Comparison of ENCODE assay signal across 22 cellular contexts in genomic region chr14:63604626-63605025, GRCh38. TPM values are rescaled to one million over a fixed set of nuclear protein-coding genes. Genes with fewer than 3 reads are reported as not detected.
DNase-seq lines count a peak whose midpoint lies in the region; ATAC-seq, FAIRE-seq and TF ChIP-seq lines count a peak whose summit lies in the region.
"Had no signal": no experiment of that assay in that cellular context is flagged by ENCODE, and none has a peak within 500 bp of the region (broad histone marks: within the 10 kb centered on the region; RNA-seq: fewer than 3 reads in every experiment).

No MANE protein-coding gene starts in this region.

- H3K36me3 Mint-ChIP-seq in activated T-cell treated with anti-CD3 and anti-CD28 coated beads, Interleukin-2, amount 50 U/mL, for 72 hours (ENCODE audit: insufficient read depth in 2 of 2), result peaks cover 6 to 18% of the 10 kb centered on the region in 2 donors
- peaks cover 31% of the 10 kb centered on the region for H3K36me3 Mint-ChIP-seq in activated T-cell treated with anti-CD3 and anti-CD28 coated beads, Interleukin-2, amount 50 U/mL, for 4 hours (ENCODE audit: insufficient read depth)
- peaks cover 32% of the 10 kb centered on the region for H3K36me3 Mint-ChIP-seq in MCF 10A (ENCODE audit: insufficient read depth, unreplicated experiment)
- H3K36me3 Mint-ChIP-seq in activated CD8-positive, alpha-beta memory T cell treated with anti-CD3 and anti-CD28 coated beads, Interleukin-2, amount 10 ng/mL, durations not matched to agents 7 days and 5 days, result peaks cover 29% of the 10 kb centered on the region

- no peak overlapping the region for H3K4me3 ChIP-seq in epithelial cell of proximal tubule (ENCODE audit: low read depth, low read length)
- H3K4me3 ChIP-seq: A549, BLaER1, GM23338 had no signal

- H3K4me1 Mint-ChIP-seq in activated T-cell treated with anti-CD3 and anti-CD28 coated beads, Interleukin-2, amount 50 U/mL, for 72 hours (ENCODE audit: low read depth), result no peaks in the 10 kb centered on the region
- H3K4me1 Mint-ChIP-seq in activated T-cell treated with anti-CD3 and anti-CD28 coated beads, Interleukin-2, amount 50 U/mL, for 4 hours (ENCODE audit: low read depth), result peaks cover 4% of the 10 kb centered on the region
- H3K4me1 Mint-ChIP-seq in MCF 10A (ENCODE audit: insufficient read depth, unreplicated experiment), result no peaks in the 10 kb centered on the region
- no peaks in the 10 kb centered on the region for H3K4me1 Mint-ChIP-seq in activated CD8-positive, alpha-beta memory T cell treated with anti-CD3 and anti-CD28 coated beads, Interleukin-2, amount 10 ng/mL, durations not matched to agents 7 days and 5 days
- H3K4me1 Mint-ChIP-seq: CD14-positive monocyte, GM23338 had no signal

- peak overlapping the region; percentile 86 for H3K27ac Mint-ChIP-seq in activated T-cell treated with anti-CD3 and anti-CD28 coated beads, Interleukin-2, amount 50 U/mL, for 72 hours
- no peak overlapping the region for H3K27ac Mint-ChIP-seq in MCF 10A (ENCODE audit: low read depth, unreplicated experiment)
- H3K27ac Mint-ChIP-seq in activated CD8-positive, alpha-beta memory T cell treated with anti-CD3 and anti-CD28 coated beads, Interleukin-2, amount 10 ng/mL, durations not matched to agents 7 days and 5 days, result no peak overlapping the region
- H3K27ac Mint-ChIP-seq: GM23338, IgD-negative memory B cell had no signal

- peak; percentile 93 for FAIRE-seq in HTR-8/SVneo (lab: Jason Lieb, UNC)
- FAIRE-seq: A549, GM12892, H54 had no signal

- no peak overlapping the region for H3K4me3 Mint-ChIP-seq in activated T-cell treated with anti-CD3 and anti-CD28 coated beads, Interleukin-2, amount 50 U/mL, for 72 hours
- no peak overlapping the region for H3K4me3 Mint-ChIP-seq in activated T-cell treated with anti-CD3 and anti-CD28 coated beads, Interleukin-2, amount 50 U/mL, for 4 hours
- no peak overlapping the region for H3K4me3 Mint-ChIP-seq in MCF 10A (ENCODE audit: unreplicated experiment)
- no peak overlapping the region for H3K4me3 Mint-ChIP-seq in activated CD8-positive, alpha-beta memory T cell treated with anti-CD3 and anti-CD28 coated beads, Interleukin-2, amount 10 ng/mL, durations not matched to agents 7 days and 5 days
- H3K4me3 Mint-ChIP-seq: CD14-positive monocyte; CD8-positive, alpha-beta memory T cell; GM23338; IgD-negative memory B cell had no signal

- TF ChIP-seq CTCF in epithelial cell of proximal tubule (conservative IDR thresholded peaks at IDR 0.05; ENCODE audit: low read depth, low read length) (no peak), MCF 10A (IDR thresholded peaks at IDR 0.05; ENCODE audit: unreplicated experiment) (no peak)

- intact Hi-C loops in MCF 10A (cut with micrococcal nuclease), result no loop called here

- no TSS peak for BruUV-seq in MCF 10A (replicated peaks; lab: Mats Ljungman, UMichigan)

- POLR2A ChIA-PET in MCF 10A (lab: Yijun Ruan, JAX), result no interaction called here

- no peaks in the 10 kb centered on the region for H3K9me3 Mint-ChIP-seq in activated T-cell treated with anti-CD3 and anti-CD28 coated beads, Interleukin-2, amount 50 U/mL, for 72 hours
- no peaks in the 10 kb centered on the region for H3K9me3 Mint-ChIP-seq in activated T-cell treated with anti-CD3 and anti-CD28 coated beads, Interleukin-2, amount 50 U/mL, for 4 hours
- no peaks in the 10 kb centered on the region for H3K9me3 Mint-ChIP-seq in MCF 10A (ENCODE audit: unreplicated experiment)
- H3K9me3 Mint-ChIP-seq in activated CD8-positive, alpha-beta memory T cell treated with anti-CD3 and anti-CD28 coated beads, Interleukin-2, amount 10 ng/mL, durations not matched to agents 7 days and 5 days (ENCODE audit: low read depth), result no peaks in the 10 kb centered on the region
- H3K9me3 Mint-ChIP-seq: CD8-positive, alpha-beta memory T cell; GM23338; IgD-negative memory B cell had no signal

- DNase-seq in activated T-cell treated with anti-CD3 and anti-CD28 coated beads, Interleukin-2, amount 50 U/mL, for 72 hours, result no peak
- DNase-seq in activated T-cell treated with anti-CD3 and anti-CD28 coated beads, Interleukin-2, amount 50 U/mL, for 4 hours, result no peak
- DNase-seq in HTR-8/SVneo (ENCODE audit: insufficient read length, low spot score), result no peak
- DNase-seq in epithelial cell of proximal tubule (ENCODE audit: low read depth), result peak; percentile 26
- peak; percentile 76 for DNase-seq in renal cortical epithelial cell (ENCODE audit: low read depth)
- DNase-seq in MCF 10A (ENCODE audit: unreplicated experiment), result no peak
- no peak for DNase-seq in activated CD8-positive, alpha-beta memory T cell treated with anti-CD3 and anti-CD28 coated beads, Interleukin-2, amount 10 ng/mL, durations not matched to agents 7 days and 5 days
- DNase-seq in stimulated activated CD8-positive, alpha-beta memory T cell treated with anti-CD3 and anti-CD28 coated beads, Interleukin-4, amount 100 ng/mL, for 48 hours, result no peak
- DNase-seq: AML-193; CD8-positive, alpha-beta memory T cell; COR-L47; DMS 273 treated with DMSO at 0.1 percent for 48 hours; DMS53; DND-41; EL had no signal

- ATAC-seq in activated T-cell treated with anti-CD3 and anti-CD28 coated beads, Interleukin-2, amount 50 U/mL, for 72 hours (replicated peaks in 1 of 2), result no peak
- ATAC-seq in activated T-cell treated with anti-CD3 and anti-CD28 coated beads, Interleukin-2, amount 50 U/mL, for 4 hours, result no peak
- ATAC-seq in activated CD8-positive, alpha-beta memory T cell treated with anti-CD3 and anti-CD28 coated beads, Interleukin-2, amount 10 ng/mL, durations not matched to agents 7 days and 5 days, result no peak
- ATAC-seq: A549, GM23338 had no signal

- no peaks in the 10 kb centered on the region for H3K27me3 Mint-ChIP-seq in activated T-cell treated with anti-CD3 and anti-CD28 coated beads, Interleukin-2, amount 50 U/mL, for 72 hours (ENCODE audit: low read depth)
- no peaks in the 10 kb centered on the region for H3K27me3 Mint-ChIP-seq in activated T-cell treated with anti-CD3 and anti-CD28 coated beads, Interleukin-2, amount 50 U/mL, for 4 hours (ENCODE audit: low read depth)
- H3K27me3 Mint-ChIP-seq in MCF 10A (ENCODE audit: insufficient read depth, unreplicated experiment), result no peaks in the 10 kb centered on the region
- H3K27me3 Mint-ChIP-seq in activated CD8-positive, alpha-beta memory T cell treated with anti-CD3 and anti-CD28 coated beads, Interleukin-2, amount 10 ng/mL, durations not matched to agents 7 days and 5 days, result no peaks in the 10 kb centered on the region
- H3K27me3 Mint-ChIP-seq: CD8-positive, alpha-beta memory T cell; IgD-negative memory B cell had no signal

- CTCF ChIA-PET in MCF 10A (lab: Yijun Ruan, JAX), result interaction anchor here (0.7 kb wide), 1 partner anchor 137 kb away, joined by 3 read pairs; no protein-coding TSS in a partner anchor
- CTCF ChIA-PET in activated CD8-positive, alpha-beta memory T cell treated with anti-CD3 and anti-CD28 coated beads, Interleukin-2, amount 10 ng/mL, durations not matched to agents 7 days and 5 days (lab: Charles Lee), result no interaction called here

RNA-seq across cellular contexts. Expression of gene WDR89, which starts 37.0 kb away (rescaled TPM):
- 10 to 100 TPM; 18.1 to 23.5 TPM for total RNA-seq in activated T-cell treated with anti-CD3 and anti-CD28 coated beads, Interleukin-2, amount 50 U/mL, for 72 hours
- 10 to 100 TPM; 33.1 to 38.5 (median 33.2) TPM for total RNA-seq in activated T-cell treated with anti-CD3 and anti-CD28 coated beads, Interleukin-2, amount 50 U/mL, for 4 hours
- total RNA-seq in epithelial cell of proximal tubule (7.7 and 8.9 TPM in 2 replicates), renal cortical epithelial cell (21.4 and 26.0 TPM in 2 replicates), MCF 10A (2022) (14.3 and 17.4 TPM in 2 replicates)
- 10 to 100 TPM; 19.5 to 26.0 TPM for total RNA-seq in activated CD8-positive, alpha-beta memory T cell treated with anti-CD3 and anti-CD28 coated beads, Interleukin-2, amount 10 ng/mL, durations not matched to agents 7 days and 5 days

Comparison
In these comparisons a context has a peak if more than half of its experiments do, and no peak if none do; other contexts are left out.
1. DNase-seq: peak in epithelial cell of proximal tubule (single experiment) and renal cortical epithelial cell (single experiment); none in activated T-cell treated with anti-CD3 and anti-CD28 coated beads, Interleukin-2, amount 50 U/mL, for 72 hours (0 of 2), activated T-cell treated with anti-CD3 and anti-CD28 coated beads, Interleukin-2, amount 50 U/mL, for 4 hours (single experiment), HTR-8/SVneo (single experiment), MCF 10A (single experiment), activated CD8-positive, alpha-beta memory T cell treated with anti-CD3 and anti-CD28 coated beads, Interleukin-2, amount 10 ng/mL, durations not matched to agents 7 days and 5 days (single experiment) and stimulated activated CD8-positive, alpha-beta memory T cell treated with anti-CD3 and anti-CD28 coated beads, Interleukin-4, amount 100 ng/mL, for 48 hours (single experiment).